ENCODE assay signal across 8 cellular contexts in the genomic region with DNA sequence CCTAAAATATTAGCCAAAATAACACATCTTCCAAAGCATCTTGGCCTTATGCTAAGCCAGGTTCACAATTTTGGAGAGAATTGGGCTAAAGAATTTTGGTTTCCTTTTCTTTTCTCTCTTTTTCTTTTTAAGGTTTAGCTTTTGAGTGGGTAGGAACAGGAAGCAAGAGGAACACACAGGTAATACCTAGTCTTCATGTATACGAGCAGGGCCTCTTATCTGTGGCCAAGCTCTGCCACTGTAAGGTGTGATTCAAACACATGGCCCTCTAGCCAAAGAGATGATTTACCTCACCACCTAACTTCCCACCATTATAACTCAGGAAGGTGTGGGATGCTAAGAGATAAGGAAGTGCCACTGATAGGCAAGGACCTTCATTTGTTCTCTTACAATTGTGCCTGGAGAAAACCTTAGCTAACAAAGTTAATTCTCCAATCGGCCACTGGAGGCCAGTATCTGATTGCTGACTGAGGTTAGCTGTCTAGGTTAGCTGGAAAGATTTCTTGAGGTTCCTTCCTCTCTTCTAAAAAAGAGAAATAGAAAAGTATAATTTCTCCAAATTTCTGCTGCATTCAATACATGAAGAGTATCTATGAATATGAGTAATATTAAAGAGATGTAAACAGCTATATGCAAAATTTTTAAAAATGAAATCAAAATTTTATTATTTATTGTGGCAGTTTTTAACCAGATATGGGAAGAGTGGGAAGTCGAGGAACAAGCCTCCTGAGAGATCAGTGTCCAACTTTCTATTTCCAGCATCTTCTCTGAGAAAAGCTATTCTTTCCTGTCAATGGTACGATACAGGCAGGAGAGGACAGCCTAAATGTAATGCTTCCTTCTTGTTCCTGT. TPM values are rescaled to one million over a fixed set of nuclear protein-coding genes. Genes with fewer than 3 reads are reported as not detected.
DNase-seq lines count a peak whose midpoint lies in the region; ATAC-seq and TF ChIP-seq lines count a peak whose summit lies in the region.

No MANE protein-coding gene starts in this region.

- TF ChIP-seq CTCF in HFFc6 (IDR thresholded peaks at IDR 0.05): peak; percentile 88
- peak; percentile 14 to 70 (median 57) for TF ChIP-seq CTCF in body of pancreas (IDR thresholded peaks at IDR 0.05)

- H3K36me3 Mint-ChIP-seq in HFFc6 (ENCODE audit: low read depth): no peaks in the 10 kb centered on the region
- H3K36me3 Mint-ChIP-seq in T-helper 2 cell treated with Interferon-gamma antibody and Interleukin-4, amounts not matched to agents 5 μg/mL and 100 μg/mL, for 36 hours (ENCODE audit: low read depth): no peaks in the 10 kb centered on the region

- H3K4me3 ChIP-seq in body of pancreas (no peak overlapping the region), iPS DF 6.9 (ENCODE audit: low read length) (no peak overlapping the region)

- no peak for TF ChIP-seq POLR2A in body of pancreas (IDR thresholded peaks at IDR 0.05)

- no peak overlapping the region for H3K27ac Mint-ChIP-seq in HFFc6
- no peak overlapping the region for H3K27ac Mint-ChIP-seq in T-helper 2 cell treated with Interferon-gamma antibody and Interleukin-4, amounts not matched to agents 5 μg/mL and 100 μg/mL, for 36 hours

- no peaks in the 10 kb centered on the region for H3K36me3 ChIP-seq in body of pancreas (replicated peaks in 1 of 2; ENCODE audit: insufficient read depth in 1 of 2, low read depth in 2 of 2)
- H3K36me3 ChIP-seq in iPS DF 6.9 (ENCODE audit: control insufficient read depth, insufficient read depth, low read length): no peaks in the 10 kb centered on the region

- H3K27me3 ChIP-seq in body of pancreas (no peaks in the 10 kb centered on the region), iPS DF 6.9 (ENCODE audit: control insufficient read depth, insufficient read depth, low read length) (no peaks in the 10 kb centered on the region)

- H3K27me3 Mint-ChIP-seq in HFFc6 (ENCODE audit: insufficient read depth): no peaks in the 10 kb centered on the region; the same call in 1 of the 2 replicates
- H3K27me3 Mint-ChIP-seq in T-helper 2 cell treated with Interferon-gamma antibody and Interleukin-4, amounts not matched to agents 5 μg/mL and 100 μg/mL, for 36 hours (ENCODE audit: low read depth): peaks cover 11% of the 10 kb centered on the region

- DNase-seq in NCI-H2196 (lab: John Stamatoyannopoulos, UW; ENCODE audit: unreplicated experiment): peak; percentile 26
- no peak for DNase-seq in NCI-H2196 treated with DMSO at 0.1 percent for 48 hours (lab: John Stamatoyannopoulos, UW; ENCODE audit: unreplicated experiment)
- peak; percentile 57 for DNase-seq in HFFc6
- DNase-seq in MV-4-11 (lab: John Stamatoyannopoulos, UW): peak; percentile 59
- peak; percentile 23 for DNase-seq in T-helper 2 cell treated with Interferon-gamma antibody and Interleukin-4, amounts not matched to agents 5 μg/mL and 100 μg/mL, for 36 hours (ENCODE audit: low spot score)
- DNase-seq in body of pancreas: peak; percentile 29 to 50 (median 48)
- peak; percentile 16 for DNase-seq in iPS DF 6.9 (ENCODE audit: low read depth, low spot score)
- peak in 3 of 4 experiments; percentile 19 to 20 (median 19) for DNase-seq in stimulated activated CD4-positive, alpha-beta T cell treated with anti-CD3 and anti-CD28 coated beads, Interleukin-1b, Interleukin-23, amount 100 ng/mL, for 24 hours (ENCODE audit: low read depth in 4 of 4, low spot score in 1 of 4)

- H3K9me3 ChIP-seq in body of pancreas: no peaks in the 10 kb centered on the region
- H3K9me3 ChIP-seq in iPS DF 6.9 (ENCODE audit: control insufficient read depth, insufficient read depth, low read length): no peaks in the 10 kb centered on the region

- peak; percentile 53 for ATAC-seq in body of pancreas

- H3K4me1 ChIP-seq in body of pancreas: no peaks in the 10 kb centered on the region
- H3K4me1 ChIP-seq in iPS DF 6.9 (ENCODE audit: control insufficient read depth, insufficient read depth, low read length): no peaks in the 10 kb centered on the region

- no peaks in the 10 kb centered on the region for H3K9me3 Mint-ChIP-seq in HFFc6
- H3K9me3 Mint-ChIP-seq in T-helper 2 cell treated with Interferon-gamma antibody and Interleukin-4, amounts not matched to agents 5 μg/mL and 100 μg/mL, for 36 hours: no peaks in the 10 kb centered on the region

- H3K4me3 Mint-ChIP-seq in HFFc6: no peak overlapping the region
- H3K4me3 Mint-ChIP-seq in T-helper 2 cell treated with Interferon-gamma antibody and Interleukin-4, amounts not matched to agents 5 μg/mL and 100 μg/mL, for 36 hours: no peak overlapping the region

- intact Hi-C loops in body of pancreas (cut with DNase I): no loop called here

- WGBS in body of pancreas, 2 donors: 42 to 44% methylated on average over 4 of the region's 4 CpGs
- WGBS in iPS DF 6.9 (ENCODE audit: insufficient coverage, insufficient read length): no CpG with 5 or more reads among the region's 4 CpGs

- no peaks in the 10 kb centered on the region for H3K4me1 Mint-ChIP-seq in HFFc6 (ENCODE audit: low read depth)
- H3K4me1 Mint-ChIP-seq in T-helper 2 cell treated with Interferon-gamma antibody and Interleukin-4, amounts not matched to agents 5 μg/mL and 100 μg/mL, for 36 hours (ENCODE audit: low read depth): peaks cover 4% of the 10 kb centered on the region

- no peak overlapping the region for H3K27ac ChIP-seq in body of pancreas
- no peak overlapping the region for H3K27ac ChIP-seq in iPS DF 6.9 (ENCODE audit: low read length)

RNA-seq across cellular contexts. Expression of a gene that starts 30.1 kb away (rescaled TPM):
- total RNA-seq in HFFc6 (2021; fragmentation: NEBNext Ultra II Directional; extraction: Animal tissue kit (Norgen Biotek cat#: 25700)): 10 to 100 TPM; 20.3 to 30.0 (median 24.0) TPM
- total RNA-seq in body of pancreas: 10 to 100 TPM in 1 of 2 donors, 1 to 10 TPM in 1; 3.6 to 13.0 TPM

RNA-seq across cellular contexts. Expression of a gene that starts 51.5 kb away (rescaled TPM):
- total RNA-seq in HFFc6 (2021; fragmentation: NEBNext Ultra II Directional; extraction: Animal tissue kit (Norgen Biotek cat#: 25700)): not detected
- under 1 TPM in 1 of 2 donors, not detected in 1; 0.26 TPM for total RNA-seq in body of pancreas
